ENCODE assay signal across 32 cellular contexts in the genomic region with DNA sequence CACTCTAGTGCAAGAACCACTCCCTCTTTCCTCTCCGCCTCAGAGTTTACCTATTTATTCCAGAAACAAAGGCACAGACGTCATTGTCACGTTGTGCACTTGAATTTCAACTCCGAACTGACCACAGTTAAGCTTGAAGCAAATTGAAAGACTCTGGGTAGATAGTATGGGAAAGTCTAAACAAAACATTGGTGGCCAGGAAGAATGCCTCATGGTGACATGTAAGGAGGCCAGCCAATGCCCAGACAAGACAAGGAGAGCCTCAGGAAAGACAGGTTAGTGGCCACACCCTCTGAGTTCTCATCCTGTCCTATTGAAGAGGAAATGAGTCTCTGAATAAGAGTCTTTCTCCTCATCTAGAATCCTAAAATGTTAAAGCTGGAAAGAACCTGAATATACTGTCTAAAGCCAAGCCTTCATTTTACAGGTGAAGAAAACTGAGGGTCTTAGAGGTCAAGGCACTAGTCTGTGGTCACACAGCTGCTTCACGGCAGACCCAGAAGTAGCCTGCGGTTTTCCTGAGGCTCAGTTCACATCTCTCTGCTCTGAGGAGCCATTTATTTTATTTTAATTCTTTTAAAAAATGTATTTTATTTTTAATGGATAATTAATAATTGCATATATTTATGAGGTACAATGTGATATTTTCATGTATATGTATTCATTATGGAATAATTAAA.
"Had no signal": no experiment of that assay in that cellular context is flagged by ENCODE, and none has a peak within 500 bp of the region (broad histone marks: within the 10 kb centered on the region; RNA-seq: fewer than 3 reads in every experiment).

No MANE protein-coding gene starts in this region.

- H3K27ac ChIP-seq: adrenal gland, body of pancreas, PC-9, RWPE1, SK-N-MC had no signal

- ATAC-seq: activated CD4-positive, alpha-beta T cell treated with anti-CD3 and anti-CD28 coated beads for 36 hours; activated naive CD4-positive, alpha-beta T cell treated with anti-CD3 and anti-CD28 coated beads, Interleukin-2, amount 50 U/mL, for 72 hours; activated T-cell treated with anti-CD3 and anti-CD28 coated beads, Interleukin-2, amount 50 U/mL, for 4 hours; body of pancreas; Right ventricle myocardium inferior had no signal

- H3K27ac Mint-ChIP-seq: activated CD4-positive, alpha-beta T cell treated with anti-CD3 and anti-CD28 coated beads for 36 hours; activated CD4-positive, alpha-beta T cell treated with anti-CD3 and anti-CD28 coated beads, Interleukin-2, amount 10 ng/mL, durations not matched to agents 7 days and 5 days; activated naive CD4-positive, alpha-beta T cell treated with anti-CD3 and anti-CD28 coated beads for 36 hours; activated naive CD4-positive, alpha-beta T cell treated with anti-CD3 and anti-CD28 coated beads, Interleukin-2, amount 50 U/mL, for 72 hours; activated T-helper 1 cell treated with anti-CD3 and anti-CD28 coated beads, Interleukin-12 subunit alpha, Interleukin-12 subunit beta, Interleukin-2, Interleukin-4 antibody, amounts not matched to agents 30 ng/mL and 10 ng/mL and 1 ng/mL, durations not matched to agents 14 hours and 24 hours and 36 hours had no signal

- H3K4me1 ChIP-seq: adrenal gland, body of pancreas had no signal

- H3K4me3 Mint-ChIP-seq: activated CD4-positive, alpha-beta T cell treated with anti-CD3 and anti-CD28 coated beads for 36 hours; activated CD4-positive, alpha-beta T cell treated with anti-CD3 and anti-CD28 coated beads, Interleukin-2, amount 10 ng/mL, durations not matched to agents 7 days and 5 days; activated naive CD4-positive, alpha-beta T cell treated with anti-CD3 and anti-CD28 coated beads for 36 hours; activated T-cell treated with anti-CD3 and anti-CD28 coated beads, Interleukin-2, amount 50 U/mL, for 4 hours; activated T-helper 1 cell treated with anti-CD3 and anti-CD28 coated beads, Interleukin-12 subunit alpha, Interleukin-12 subunit beta, Interleukin-2, Interleukin-4 antibody, amounts not matched to agents 30 ng/mL and 10 ng/mL and 1 ng/mL, durations not matched to agents 14 hours and 24 hours and 36 hours had no signal

- DNase-seq: activated CD4-positive, alpha-beta T cell treated with anti-CD3 and anti-CD28 coated beads for 36 hours; activated CD4-positive, alpha-beta T cell treated with anti-CD3 and anti-CD28 coated beads, Interleukin-2, amount 10 ng/mL, durations not matched to agents 7 days and 5 days; activated CD4-positive, alpha-beta T cell treated with anti-CD3 and anti-CD28 coated beads, Interleukin-2, amount 50 U/mL, for 48 hours; activated CD8-positive, alpha-beta memory T cell treated with anti-CD3 and anti-CD28 coated beads, Interleukin-2, amount 50 U/mL, for 4 hours; activated gamma-delta T cell treated with Interleukin-2 at 50 U/mL for 16 hours; activated naive CD4-positive, alpha-beta T cell treated with anti-CD3 and anti-CD28 coated beads for 36 hours; activated T-cell treated with anti-CD3 and anti-CD28 coated beads for 4 hours; activated T-cell treated with anti-CD3 and anti-CD28 coated beads, Interleukin-2, amount 50 U/mL, for 4 hours; adrenal gland; body of pancreas; central memory CD4-positive, alpha-beta T cell; Kasumi-1; KBM-7; NCI-H1048; NCI-H1105 treated with DMSO at 0.1 percent for 48 hours; NCI-H1436; NCI-H1694; NCI-H1930; NCI-H2081 treated with DMSO at 0.1 percent for 48 hours; NCI-H226; NCI-H446 treated with DMSO at 0.1 percent for 48 hours; NCI-H524; NCI-H69; NCI-H82; PC-9; T1000; WERI-Rb-1 had no signal

- H3K4me3 ChIP-seq: adrenal gland, body of pancreas, PC-9, SK-N-MC had no signal

- H3K9me3 ChIP-seq: adrenal gland, body of pancreas had no signal

- H3K36me3 Mint-ChIP-seq: activated naive CD4-positive, alpha-beta T cell treated with anti-CD3 and anti-CD28 coated beads, Interleukin-2, amount 50 U/mL, for 72 hours had no signal

- H3K27me3 ChIP-seq: adrenal gland, body of pancreas had no signal

- H3K36me3 ChIP-seq: adrenal gland, WERI-Rb-1 had no signal

- H3K9me3 Mint-ChIP-seq: activated CD4-positive, alpha-beta T cell treated with anti-CD3 and anti-CD28 coated beads, Interleukin-2, amount 10 ng/mL, durations not matched to agents 7 days and 5 days; activated naive CD4-positive, alpha-beta T cell treated with anti-CD3 and anti-CD28 coated beads for 36 hours; activated naive CD4-positive, alpha-beta T cell treated with anti-CD3 and anti-CD28 coated beads, Interleukin-2, amount 50 U/mL, for 72 hours; activated T-cell treated with anti-CD3 and anti-CD28 coated beads, Interleukin-2, amount 50 U/mL, for 4 hours; activated T-helper 1 cell treated with anti-CD3 and anti-CD28 coated beads, Interleukin-12 subunit alpha, Interleukin-12 subunit beta, Interleukin-2, Interleukin-4 antibody, amounts not matched to agents 30 ng/mL and 10 ng/mL and 1 ng/mL, durations not matched to agents 14 hours and 24 hours and 36 hours had no signal

- H3K4me1 Mint-ChIP-seq: activated CD4-positive, alpha-beta T cell treated with anti-CD3 and anti-CD28 coated beads for 36 hours; activated CD4-positive, alpha-beta T cell treated with anti-CD3 and anti-CD28 coated beads, Interleukin-2, amount 10 ng/mL, durations not matched to agents 7 days and 5 days had no signal
